Comparison of ENCODE assay signal across 14 cellular contexts in genomic region chr5:58183078-58183885, GRCh38.
"Had no signal": no experiment of that assay in that cellular context is flagged by ENCODE, and none has a peak within 500 bp of the region (broad histone marks: within the 10 kb centered on the region; RNA-seq: fewer than 3 reads in every experiment).

No MANE protein-coding gene starts in this region.

- ATAC-seq: activated CD8-positive, alpha-beta T cell treated with anti-CD3 and anti-CD28 coated beads for 36 hours; gastroesophageal sphincter; stimulated activated naive CD8-positive, alpha-beta T cell treated with anti-CD3 and anti-CD28 coated beads, Interleukin-15, amount 100 ng/mL, for 72 hours had no signal

- FAIRE-seq: colon had no signal

- H3K27me3 Mint-ChIP-seq: activated CD8-positive, alpha-beta T cell treated with anti-CD3 and anti-CD28 coated beads for 36 hours; stimulated activated naive CD8-positive, alpha-beta T cell treated with anti-CD3 and anti-CD28 coated beads, Interleukin-15, amount 100 ng/mL, for 72 hours had no signal

- H3K4me1 ChIP-seq: testis had no signal

- H3K27ac ChIP-seq: cardiac muscle cell, gastroesophageal sphincter, skin epidermis, testis had no signal

- H3K4me1 Mint-ChIP-seq: stimulated activated naive CD8-positive, alpha-beta T cell treated with anti-CD3 and anti-CD28 coated beads, Interleukin-15, amount 100 ng/mL, for 72 hours had no signal

- H3K9me3 Mint-ChIP-seq: activated CD8-positive, alpha-beta T cell treated with anti-CD3 and anti-CD28 coated beads for 36 hours; nephron; stimulated activated naive CD8-positive, alpha-beta T cell treated with anti-CD3 and anti-CD28 coated beads, Interleukin-15, amount 100 ng/mL, for 72 hours had no signal

- DNase-seq: activated CD8-positive, alpha-beta memory T cell treated with anti-CD3 and anti-CD28 coated beads, Interleukin-2, amount 50 U/mL, for 4 hours; activated CD8-positive, alpha-beta T cell treated with anti-CD3 and anti-CD28 coated beads for 36 hours; activated naive CD4-positive, alpha-beta T cell; hippocampal formation; stimulated activated CD4-positive, alpha-beta T cell treated with anti-CD3 and anti-CD28 coated beads, Interleukin-4, amount 100 ng/mL, for 4 hours; stimulated activated naive CD8-positive, alpha-beta T cell treated with anti-CD3 and anti-CD28 coated beads, Interleukin-15, amount 100 ng/mL, for 72 hours; T1000; testis had no signal

- H3K4me3 Mint-ChIP-seq: activated CD8-positive, alpha-beta T cell treated with anti-CD3 and anti-CD28 coated beads for 36 hours; nephron; stimulated activated naive CD8-positive, alpha-beta T cell treated with anti-CD3 and anti-CD28 coated beads, Interleukin-15, amount 100 ng/mL, for 72 hours had no signal

- H3K27ac Mint-ChIP-seq: activated CD8-positive, alpha-beta T cell treated with anti-CD3 and anti-CD28 coated beads for 36 hours had no signal

- H3K4me3 ChIP-seq: cardiac muscle cell, gastroesophageal sphincter, lung, skin epidermis, testis had no signal

- H3K9me3 ChIP-seq: gastroesophageal sphincter, testis had no signal
